8 cellular contexts compared by ENCODE assay signal in the genomic region with DNA sequence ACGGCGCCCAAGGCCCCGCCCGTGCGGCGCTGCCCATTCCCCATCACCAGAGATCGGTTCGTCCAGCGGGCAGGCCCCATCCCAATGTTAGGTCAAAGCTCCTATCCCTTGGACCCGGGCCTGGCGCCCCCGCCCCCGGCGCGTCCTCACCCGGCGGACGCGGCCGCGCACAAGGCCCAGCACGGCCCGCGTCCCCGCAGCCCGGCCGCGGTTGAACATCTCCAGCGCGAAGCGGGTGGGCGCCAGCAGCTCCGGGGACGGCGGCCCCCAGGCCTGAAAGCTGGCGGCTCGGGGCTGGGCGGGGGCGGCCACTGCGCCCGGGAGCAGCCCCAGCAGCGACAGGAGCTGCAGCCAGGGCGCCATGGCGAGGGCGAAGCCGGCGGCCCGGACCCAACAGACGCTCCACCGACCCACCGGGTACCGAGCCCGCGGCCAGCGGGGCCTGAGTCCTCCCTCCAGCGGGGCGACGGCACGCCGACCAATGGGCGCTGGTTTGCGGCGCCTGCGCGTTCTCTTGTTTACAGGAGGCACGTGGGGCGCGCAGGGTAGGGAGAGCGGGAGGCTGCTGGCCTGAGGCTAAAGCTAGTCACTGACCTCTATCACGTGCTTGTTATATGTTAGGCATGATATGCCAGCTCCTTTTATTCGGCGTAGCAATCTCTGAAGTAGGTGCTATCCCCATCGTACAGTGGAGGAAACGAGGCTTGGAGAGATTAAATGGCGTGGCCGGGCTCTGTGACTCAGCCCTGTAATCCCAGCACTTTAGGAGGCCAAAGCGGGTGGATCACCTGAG. TPM values are rescaled to one million over a fixed set of nuclear protein-coding genes. Genes with fewer than 3 reads are reported as not detected.
DNase-seq lines count a peak whose midpoint lies in the region; ATAC-seq and TF ChIP-seq lines count a peak whose summit lies in the region.

A gene (minus strand): TSS at position 483 of the 793 bp plus-strand sequence. CDS start 120 bp downstream, at position 363.

- DNase-seq in 8988T (peak; percentile 99), GM20000 (ENCODE audit: low spot score) (peak; percentile 95), NCI-H345 treated with DMSO at 0.1 percent for 48 hours (lab: John Stamatoyannopoulos, UW; ENCODE audit: unreplicated experiment) (peak; percentile 54), dorsolateral prefrontal cortex (peak; percentile 88 to 97 (median 95)), lower lobe of right lung (peak; percentile 92), NK-92 (lab: John Stamatoyannopoulos, UW; ENCODE audit: unreplicated experiment) (no peak)
- DNase-seq in activated CD4-positive, alpha-beta memory T cell treated with anti-CD3 and anti-CD28 coated beads, Interleukin-2, amount 10 ng/mL, durations not matched to agents 7 days and 5 days = peak; percentile 72
- peak; percentile 57 for DNase-seq in stimulated activated CD8-positive, alpha-beta memory T cell treated with anti-CD3 and anti-CD28 coated beads, Interleukin-12 subunit alpha, Interleukin-12 subunit beta, amount 100 ng/mL, for 1 hour (ENCODE audit: low read depth)

- H3K4me3 Mint-ChIP-seq in activated CD4-positive, alpha-beta memory T cell treated with anti-CD3 and anti-CD28 coated beads, Interleukin-2, amount 10 ng/mL, durations not matched to agents 7 days and 5 days = peak within 1 kb of the TSS; percentile 66

- CTCF ChIA-PET in activated CD4-positive, alpha-beta memory T cell treated with anti-CD3 and anti-CD28 coated beads, Interleukin-2, amount 10 ng/mL, durations not matched to agents 7 days and 5 days (lab: Charles Lee) = interaction anchor here (1.1 to 1.6 kb wide), 5 partner anchors 10 to 150 kb away, joined by 3 to 8 read pairs (median 4); a partner anchor contains a TSS

- no peaks in the 10 kb centered on the region for H3K27me3 ChIP-seq in dorsolateral prefrontal cortex
- no peaks in the 10 kb centered on the region for H3K27me3 ChIP-seq in lower lobe of right lung (ENCODE audit: low read depth)

- peak within 1 kb of the TSS; percentile 58 to 97 (median 81) for H3K4me3 ChIP-seq in dorsolateral prefrontal cortex
- H3K4me3 ChIP-seq in lower lobe of right lung = peak within 1 kb of the TSS; percentile 77

- intact Hi-C loops in dorsolateral prefrontal cortex (cut with DNase I) (loop anchor here in 1 of 2 donors (1.0 to 2.0 kb wide), 2 partner anchors 58 to 70 kb away; a partner anchor contains a TSS), lower lobe of right lung (cut with DNase I) (no loop called here)

- no peak within 1 kb of the TSS for H3K27ac Mint-ChIP-seq in activated CD4-positive, alpha-beta memory T cell treated with anti-CD3 and anti-CD28 coated beads, Interleukin-2, amount 10 ng/mL, durations not matched to agents 7 days and 5 days

- ATAC-seq in lower lobe of right lung = peak; percentile 94 to 96

- no peaks in the 10 kb centered on the region for H3K9me3 ChIP-seq in lower lobe of right lung

- no peaks in the 10 kb centered on the region for H3K9me3 Mint-ChIP-seq in activated CD4-positive, alpha-beta memory T cell treated with anti-CD3 and anti-CD28 coated beads, Interleukin-2, amount 10 ng/mL, durations not matched to agents 7 days and 5 days

- H3K36me3 ChIP-seq in lower lobe of right lung = no peaks in the 10 kb centered on the region

- TF ChIP-seq CTCF in GM20000 (IDR thresholded peaks at IDR 0.05; ENCODE audit: extremely low read depth, missing control alignments) = no peak
- TF ChIP-seq CTCF in dorsolateral prefrontal cortex (IDR thresholded peaks at IDR 0.05 in 54 of 56, conservative IDR thresholded peaks at IDR 0.05 in 2 of 56; ENCODE audit: low read depth in 1 of 56, partially characterized antibody in 56 of 56) = peak in 17 of 56 donors; percentile 5 to 39 (median 25)
- no peak for TF ChIP-seq CTCF in lower lobe of right lung (IDR thresholded peaks at IDR 0.05)

- H3K27me3 Mint-ChIP-seq in activated CD4-positive, alpha-beta memory T cell treated with anti-CD3 and anti-CD28 coated beads, Interleukin-2, amount 10 ng/mL, durations not matched to agents 7 days and 5 days = peaks cover 17% of the 10 kb centered on the region

- H3K27ac ChIP-seq in dorsolateral prefrontal cortex (peak within 1 kb of the TSS; percentile 17 to 96 (median 86)), lower lobe of right lung (peak within 1 kb of the TSS; percentile 36)

- no peaks in the 10 kb centered on the region for H3K36me3 Mint-ChIP-seq in activated CD4-positive, alpha-beta memory T cell treated with anti-CD3 and anti-CD28 coated beads, Interleukin-2, amount 10 ng/mL, durations not matched to agents 7 days and 5 days (ENCODE audit: low read depth)

- H3K4me1 ChIP-seq in lower lobe of right lung = peaks cover 17% of the 10 kb centered on the region

- H3K4me1 Mint-ChIP-seq in activated CD4-positive, alpha-beta memory T cell treated with anti-CD3 and anti-CD28 coated beads, Interleukin-2, amount 10 ng/mL, durations not matched to agents 7 days and 5 days = peaks cover 4% of the 10 kb centered on the region

- POLR2A ChIA-PET in activated CD4-positive, alpha-beta memory T cell treated with anti-CD3 and anti-CD28 coated beads, Interleukin-2, amount 10 ng/mL, durations not matched to agents 7 days and 5 days (lab: Charles Lee) = interaction anchor here (1.4 to 1.7 kb wide), 6 partner anchors 13 to 109 kb away, joined by 3 to 7 read pairs (median 4); a partner anchor contains a TSS

RNA-seq across cellular contexts. Expression of the gene that starts here (rescaled TPM):
- 1 to 10 TPM; 3.7 to 4.3 TPM for total RNA-seq in activated CD4-positive, alpha-beta memory T cell treated with anti-CD3 and anti-CD28 coated beads, Interleukin-2, amount 10 ng/mL, durations not matched to agents 7 days and 5 days
- total RNA-seq in dorsolateral prefrontal cortex = 100 to 1,000 TPM; 112 to 186 (median 141) TPM
- total RNA-seq in lower lobe of right lung = 31.2 TPM
